ENCODE assay signal across 8 cellular contexts in genomic region chr19:16075430-16076153, GRCh38. TPM values are rescaled to one million over a fixed set of nuclear protein-coding genes. Genes with fewer than 3 reads are reported as not detected.
DNase-seq lines count a peak whose midpoint lies in the region; ATAC-seq and TF ChIP-seq lines count a peak whose summit lies in the region.

No MANE protein-coding gene starts in this region.

- TF ChIP-seq CTCF in GM12875 (IDR thresholded peaks at IDR 0.05; ENCODE audit: borderline replicate concordance, insufficient read depth, low read depth, low read length) (no peak), fibroblast of lung (conservative IDR thresholded peaks at IDR 0.05 in 1 of 2, IDR thresholded peaks at IDR 0.05 in 1 of 2; ENCODE audit: low read depth in 1 of 2, low read length in 2 of 2) (no peak), retinal pigment epithelial cell (conservative IDR thresholded peaks at IDR 0.05; ENCODE audit: low read depth, low read length) (no peak)

- peaks cover 49% of the 10 kb centered on the region for H3K79me2 ChIP-seq in fibroblast of lung (ENCODE audit: control insufficient read depth, insufficient read depth, low read length)

- peak overlapping the region; percentile 92 for H3K4me3 ChIP-seq in GM12875 (ENCODE audit: low read depth, low read length)
- H3K4me3 ChIP-seq in SK-N-MC: peak overlapping the region; percentile 87
- peak overlapping the region; percentile 48 to 98 (median 64) for H3K4me3 ChIP-seq in fibroblast of lung (replicated peaks in 1 of 4; ENCODE audit: control extremely low read depth in 1 of 4, insufficient read depth in 1 of 4, low read depth in 3 of 4, low read length in 4 of 4)
- H3K4me3 ChIP-seq in retinal pigment epithelial cell (ENCODE audit: low read length): peak overlapping the region; percentile 94

- no peaks in the 10 kb centered on the region for H3K9me3 ChIP-seq in SK-N-MC (ENCODE audit: low read depth, low read length)
- H3K9me3 ChIP-seq in fibroblast of lung (ENCODE audit: control insufficient read depth, insufficient read depth, low read depth, low read length): no peaks in the 10 kb centered on the region

- H3K4me2 ChIP-seq in fibroblast of lung (ENCODE audit: extremely low read depth, insufficient read depth, low read length): peak overlapping the region; percentile 89

- H3K27ac ChIP-seq in SK-N-MC (peak overlapping the region; percentile 100), fibroblast of lung (ENCODE audit: insufficient read depth, low read length) (peak overlapping the region; percentile 92)

- peaks cover 2% of the 10 kb centered on the region for H4K20me1 ChIP-seq in fibroblast of lung (ENCODE audit: control insufficient read depth, extremely low read depth, insufficient read depth, low read length)

- H3K27me3 ChIP-seq in fibroblast of lung (ENCODE audit: control insufficient read depth, insufficient read depth, low read length): no peaks in the 10 kb centered on the region

- peaks cover 7% of the 10 kb centered on the region for H3K4me1 ChIP-seq in fibroblast of lung (ENCODE audit: control insufficient read depth, extremely low read depth, insufficient read depth, low read length)

- H3K9ac ChIP-seq in SK-N-MC (ENCODE audit: insufficient read length) (peak overlapping the region; percentile 99), fibroblast of lung (ENCODE audit: insufficient read depth, low read length) (peak overlapping the region; percentile 68)

- no peak for ATAC-seq in GM21390 (IDR thresholded peaks at IDR 0.05; ENCODE audit: unreplicated experiment)
- ATAC-seq in HG03039 (IDR thresholded peaks at IDR 0.05; ENCODE audit: unreplicated experiment): no peak

- H3K36me3 ChIP-seq in SK-N-MC (ENCODE audit: insufficient read depth, low read length) (peaks cover 10% of the 10 kb centered on the region), fibroblast of lung (ENCODE audit: control insufficient read depth, insufficient read depth, low read length) (peaks cover 9% of the 10 kb centered on the region)

- no peak overlapping the region for H2AFZ ChIP-seq in fibroblast of lung (ENCODE audit: low read length)

- DNase-seq in SK-N-MC (ENCODE audit: low read depth, low spot score) (no peak), fibroblast of lung (ENCODE audit: low read depth in 2 of 2) (peak in 1 of 2 donors; percentile 61), retinal pigment epithelial cell (ENCODE audit: low read depth) (no peak), DMS153 (lab: John Stamatoyannopoulos, UW) (no peak), OCI-M2 (lab: John Stamatoyannopoulos, UW; ENCODE audit: unreplicated experiment) (no peak)

RNA-seq across cellular contexts. Expression of gene TPM4, which starts 0.7 kb away (rescaled TPM):
- 720 and 822 TPM in 2 replicates for total RNA-seq in fibroblast of lung
- polyA plus RNA-seq in fibroblast of lung: 1,637 and 2,577 TPM in 2 replicates
- polyA plus RNA-seq in fibroblast of lung (2012): 1,306 and 1,822 TPM in 2 replicates
- 192 and 286 TPM in 2 replicates for polyA minus RNA-seq in fibroblast of lung (ENCODE audit: low replicate concordance)

RNA-seq across cellular contexts. Expression of gene RAB8A, which starts 36.1 kb away (rescaled TPM):
- total RNA-seq in fibroblast of lung: 47.5 and 77.6 TPM in 2 replicates
- polyA plus RNA-seq in fibroblast of lung: 104 and 128 TPM in 2 replicates
- 101 and 103 TPM in 2 replicates for polyA plus RNA-seq in fibroblast of lung (2012)
- 47.6 and 76.1 TPM in 2 replicates for polyA minus RNA-seq in fibroblast of lung (ENCODE audit: low replicate concordance)
